ENCODE assay signal across 7 cellular contexts in the genomic region with DNA sequence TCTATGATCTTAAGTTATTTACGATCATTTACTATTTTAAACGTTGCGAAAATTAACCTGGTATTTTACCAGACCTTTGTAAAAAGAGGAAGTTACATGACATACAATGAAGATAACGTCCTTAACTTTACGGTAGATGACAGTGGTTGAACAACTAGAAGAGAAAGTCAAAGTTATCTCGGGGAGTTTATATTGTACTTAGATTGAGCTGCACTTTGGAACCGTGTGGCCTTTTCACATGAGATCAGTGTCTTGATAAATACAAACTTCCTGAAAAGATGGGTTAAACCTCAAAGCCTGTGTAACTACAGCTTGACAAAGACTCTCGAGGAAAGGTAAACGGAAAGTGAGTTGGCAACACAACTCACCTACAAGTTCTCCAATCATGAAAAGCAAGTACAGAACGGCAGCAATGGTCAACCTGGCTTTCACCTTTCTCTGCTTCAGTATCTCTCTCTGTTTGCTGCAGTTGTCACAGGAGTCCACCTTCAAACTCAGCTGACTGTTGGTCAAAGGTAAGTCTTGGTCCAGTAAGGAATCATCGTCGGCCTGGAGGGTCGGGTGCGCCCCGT. TPM values are rescaled to one million over a fixed set of nuclear protein-coding genes. Genes with fewer than 3 reads are reported as not detected.
DNase-seq lines count a peak whose midpoint lies in the region; ATAC-seq and TF ChIP-seq lines count a peak whose summit lies in the region.

No MANE protein-coding gene starts in this region.

- no peak for TF ChIP-seq CTCF in esophagus muscularis mucosa (IDR thresholded peaks at IDR 0.05)

- ATAC-seq in GM18498 (IDR thresholded peaks at IDR 0.05; ENCODE audit: unreplicated experiment) (peak; percentile 17), HG02884 (IDR thresholded peaks at IDR 0.05; ENCODE audit: unreplicated experiment) (peak; percentile 8), T-cell (replicated peaks in 1 of 4) (peak in 3 of 4 experiments; percentile 3 to 9 (median 4))

- peak overlapping the region; percentile 18 for H2BK120ac ChIP-seq in neuronal stem cell (ENCODE audit: low read depth, low read length)

- H3K4ac ChIP-seq in neuronal stem cell (ENCODE audit: low read length): no peak overlapping the region

- H2AK5ac ChIP-seq in neuronal stem cell (ENCODE audit: low read depth, low read length): no peak overlapping the region

- H2AFZ ChIP-seq in neuronal stem cell (ENCODE audit: low read length): peak overlapping the region; percentile 85

- intact Hi-C loops in esophagus muscularis mucosa (cut with DNase I): loop anchor here (2.0 to 5.0 kb wide), 2 partner anchors 65 to 91 kb away; a partner anchor contains a TSS

- H3K4me3 Mint-ChIP-seq in T-cell: peak overlapping the region; percentile 90 to 97 (median 97)

- 12% methylated on average over 13 of the region's 15 CpGs for WGBS in esophagus muscularis mucosa
- WGBS in neuronal stem cell (ENCODE audit: extremely low coverage in 2 of 2, insufficient read length in 2 of 2, insufficient replicate concordance in 1 of 2), 2 donors: no CpG with 5 or more reads among the region's 15 CpGs

- H2BK15ac ChIP-seq in neuronal stem cell (ENCODE audit: low read length): no peak overlapping the region

- peak overlapping the region; percentile 80 to 84 for H3K27ac Mint-ChIP-seq in T-cell

- H3K27me3 ChIP-seq in esophagus muscularis mucosa (no peaks in the 10 kb centered on the region), neuronal stem cell (ENCODE audit: control insufficient read depth in 3 of 3, insufficient read depth in 3 of 3, low read depth in 1 of 3, low read length in 3 of 3) (peaks cover 2 to 43% (median 27%) of the 10 kb centered on the region in 3 experiments)

- H4K91ac ChIP-seq in neuronal stem cell (ENCODE audit: low read depth, low read length, poor library complexity): no peak overlapping the region

- H3K9me3 Mint-ChIP-seq in T-cell: no peaks in the 10 kb centered on the region

- H3K23ac ChIP-seq in neuronal stem cell (ENCODE audit: low read depth, low read length, poor library complexity): no peak overlapping the region

- H2BK12ac ChIP-seq in neuronal stem cell (ENCODE audit: low read length): no peak overlapping the region

- H3K79me1 ChIP-seq in neuronal stem cell (ENCODE audit: low read depth, low read length): no peaks in the 10 kb centered on the region

- DNase-seq in T-cell (peak in 3 of 34 experiments; percentile 1 to 10 (median 3)), esophagus muscularis mucosa (ENCODE audit: extremely low spot score) (no peak), neuronal stem cell (ENCODE audit: low spot score) (peak; percentile 1), 8988T (no peak), NCI-H2171 treated with DMSO at 0.1 percent for 48 hours (lab: John Stamatoyannopoulos, UW) (no peak)

- no peak overlapping the region for H3K14ac ChIP-seq in neuronal stem cell (ENCODE audit: low read length)

- H3K18ac ChIP-seq in neuronal stem cell (ENCODE audit: low read length): peak overlapping the region; percentile 41

- peak overlapping the region; percentile 90 to 94 (median 92) for H3K27ac ChIP-seq in esophagus muscularis mucosa (replicated peaks in 1 of 4)
- H3K27ac ChIP-seq in neuronal stem cell (replicated peaks; ENCODE audit: low read length): no peak overlapping the region

- H3K9me3 ChIP-seq in esophagus muscularis mucosa (no peaks in the 10 kb centered on the region), neuronal stem cell (replicated peaks in 1 of 2; ENCODE audit: control insufficient read depth in 2 of 2, insufficient read depth in 1 of 2, low read depth in 1 of 2, low read length in 2 of 2) (no peaks in the 10 kb centered on the region)

- H3K4me2 ChIP-seq in neuronal stem cell (ENCODE audit: insufficient read depth, low read length, poor library complexity, severe bottlenecking): peak overlapping the region; percentile 89

- POLR2A ChIA-PET in T-cell (lab: Charles Lee): interaction anchor here in 1 of 2 donors (0.8 kb wide), 1 partner anchor 65 kb away, joined by 3 read pairs; a partner anchor contains a TSS

- H3K9ac ChIP-seq in neuronal stem cell (ENCODE audit: low read depth, low read length, poor library complexity): no peak overlapping the region

- TF ChIP-seq POLR2A in esophagus muscularis mucosa (IDR thresholded peaks at IDR 0.05; ENCODE audit: low read depth): no peak

- H3K4me1 Mint-ChIP-seq in T-cell: peaks cover 27 to 39% (median 37%) of the 10 kb centered on the region in 3 donors

- H3K4me1 ChIP-seq in esophagus muscularis mucosa (peaks cover 13 to 46% (median 40%) of the 10 kb centered on the region in 4 donors), neuronal stem cell (ENCODE audit: control insufficient read depth in 2 of 2, insufficient read depth in 1 of 2, low read depth in 1 of 2, low read length in 2 of 2) (peaks cover 6 to 7% of the 10 kb centered on the region in 2 donors)

- peaks cover 9% of the 10 kb centered on the region for H3K36me3 Mint-ChIP-seq in T-cell

- no peak overlapping the region for H4K8ac ChIP-seq in neuronal stem cell (ENCODE audit: low read depth, low read length)

- H3K36me3 ChIP-seq in esophagus muscularis mucosa (peaks cover 0 to 1% (median under 1%) of the 10 kb centered on the region in 4 donors), neuronal stem cell (replicated peaks in 1 of 2; ENCODE audit: control insufficient read depth in 2 of 2, insufficient read depth in 2 of 2, low read length in 2 of 2) (no peaks in the 10 kb centered on the region)

- H3K4me3 ChIP-seq in esophagus muscularis mucosa: peak overlapping the region; percentile 72 to 96 (median 88)
- H3K4me3 ChIP-seq in neuronal stem cell (ENCODE audit: low read length in 2 of 2): peak overlapping the region; percentile 56 to 91

- CTCF ChIA-PET in T-cell (lab: Charles Lee): interaction anchor here in 1 of 2 donors (0.5 kb wide), 1 partner anchor 81 kb away, joined by 3 read pairs; no protein-coding TSS in a partner anchor

- H2BK5ac ChIP-seq in neuronal stem cell (ENCODE audit: low read length): no peak overlapping the region

- H3K27me3 Mint-ChIP-seq in T-cell: no peaks in the 10 kb centered on the region

- no peak for TF ChIP-seq EP300 in esophagus muscularis mucosa (IDR thresholded peaks at IDR 0.05)

RNA-seq across cellular contexts. Expression of a gene that starts 0.9 kb away (rescaled TPM):
- total RNA-seq in T-cell: 1 to 10 TPM; 3.7 to 4.8 (median 4.2) TPM
- 10 to 100 TPM in 3 of 4 donors, 1 to 10 TPM in 1; 9.4 to 14.0 (median 11.6) TPM for total RNA-seq in esophagus muscularis mucosa
- polyA plus RNA-seq in neuronal stem cell (2013, experiment 1 of 2): 0.33 TPM
- 0.40 TPM for polyA plus RNA-seq in neuronal stem cell (2013, experiment 2 of 2)
